In genomic region chr5:1167728-1168709, GRCh38 we compare ENCODE assay signal across 9 cellular contexts. TPM values are rescaled to one million over a fixed set of nuclear protein-coding genes. Genes with fewer than 3 reads are reported as not detected.
DNase-seq lines count a peak whose midpoint lies in the region; ATAC-seq, FAIRE-seq and TF ChIP-seq lines count a peak whose summit lies in the region.
"Had no signal": no experiment of that assay in that cellular context is flagged by ENCODE, and none has a peak within 500 bp of the region (broad histone marks: within the 10 kb centered on the region; RNA-seq: fewer than 3 reads in every experiment).

No MANE protein-coding gene starts in this region.

- H3K9ac ChIP-seq in neural progenitor cell = no peak overlapping the region

- no peaks in the 10 kb centered on the region for H3K36me3 Mint-ChIP-seq in CD4-positive, CD25-positive, alpha-beta regulatory T cell
- no peaks in the 10 kb centered on the region for H3K36me3 Mint-ChIP-seq in activated T-helper 1 cell treated with anti-CD3 and anti-CD28 coated beads, Interleukin-12 subunit alpha, Interleukin-12 subunit beta, Interleukin-2, Interleukin-4 antibody, amounts not matched to agents 30 ng/mL and 10 ng/mL and 1 ng/mL, durations not matched to agents 14 hours and 24 hours and 36 hours (ENCODE audit: low read depth)
- H3K36me3 Mint-ChIP-seq in neural progenitor cell = no peaks in the 10 kb centered on the region

- FAIRE-seq in RCC 7860 (lab: Jason Lieb, UNC) = no peak

- peak overlapping the region in 2 of 4 donors; percentile 76 to 82 for H3K4me3 Mint-ChIP-seq in CD4-positive, CD25-positive, alpha-beta regulatory T cell
- peak overlapping the region; percentile 67 for H3K4me3 Mint-ChIP-seq in activated T-helper 1 cell treated with anti-CD3 and anti-CD28 coated beads, Interleukin-12 subunit alpha, Interleukin-12 subunit beta, Interleukin-2, Interleukin-4 antibody, amounts not matched to agents 30 ng/mL and 10 ng/mL and 1 ng/mL, durations not matched to agents 14 hours and 24 hours and 36 hours
- peak overlapping the region; percentile 88 for H3K4me3 Mint-ChIP-seq in neural progenitor cell

- intact Hi-C loops in activated T-helper 1 cell treated with anti-CD3 and anti-CD28 coated beads, Interleukin-12 subunit alpha, Interleukin-12 subunit beta, Interleukin-2, Interleukin-4 antibody, amounts not matched to agents 30 ng/mL and 10 ng/mL and 1 ng/mL, durations not matched to agents 14 hours and 24 hours and 36 hours (cut with micrococcal nuclease) = loop anchor here (1.0 to 5.0 kb wide), 4 partner anchors 219 to 477 kb away; no protein-coding TSS in a partner anchor

- no peaks in the 10 kb centered on the region for H4K20me1 ChIP-seq in neural progenitor cell (ENCODE audit: low read depth)

- H3K4me1 ChIP-seq in CD4-positive, CD25-positive, alpha-beta regulatory T cell (ENCODE audit: control insufficient read depth, insufficient read depth, low read length, poor library complexity, severe bottlenecking) = peaks cover 7% of the 10 kb centered on the region
- peaks cover 3% of the 10 kb centered on the region for H3K4me1 ChIP-seq in neural progenitor cell

- peak overlapping the region in 1 of 3 donors; percentile 40 for H3K27ac Mint-ChIP-seq in CD4-positive, CD25-positive, alpha-beta regulatory T cell
- H3K27ac Mint-ChIP-seq in activated T-helper 1 cell treated with anti-CD3 and anti-CD28 coated beads, Interleukin-12 subunit alpha, Interleukin-12 subunit beta, Interleukin-2, Interleukin-4 antibody, amounts not matched to agents 30 ng/mL and 10 ng/mL and 1 ng/mL, durations not matched to agents 14 hours and 24 hours and 36 hours = peak overlapping the region; percentile 56
- no peak overlapping the region for H3K27ac Mint-ChIP-seq in neural progenitor cell

- no peaks in the 10 kb centered on the region for H3K9me3 ChIP-seq in CD4-positive, CD25-positive, alpha-beta regulatory T cell (ENCODE audit: control insufficient read depth in 2 of 2, low read length in 2 of 2)
- no peaks in the 10 kb centered on the region for H3K9me3 ChIP-seq in neural progenitor cell (ENCODE audit: low read depth)

- H3K4me3 ChIP-seq in CD4-positive, CD25-positive, alpha-beta regulatory T cell (ENCODE audit: low read depth, low read length) = no peak overlapping the region
- no peak overlapping the region for H3K4me3 ChIP-seq in Jurkat, Clone E6-1 (ENCODE audit: low read length)
- peak overlapping the region; percentile 13 for H3K4me3 ChIP-seq in fibroblast of the aortic adventitia (ENCODE audit: low read depth, low read length)
- H3K4me3 ChIP-seq in neural progenitor cell = peak overlapping the region; percentile 41

- no peaks in the 10 kb centered on the region for H3K27me3 ChIP-seq in CD4-positive, CD25-positive, alpha-beta regulatory T cell (ENCODE audit: control insufficient read depth, insufficient read depth, low read length)
- peaks cover 3% of the 10 kb centered on the region for H3K27me3 ChIP-seq in neural progenitor cell

- peak overlapping the region; percentile 48 for H2AFZ ChIP-seq in neural progenitor cell (replicated peaks)

- H3K27me3 Mint-ChIP-seq in CD4-positive, CD25-positive, alpha-beta regulatory T cell = peaks cover 4% of the 10 kb centered on the region
- peaks cover 7% of the 10 kb centered on the region for H3K27me3 Mint-ChIP-seq in activated T-helper 1 cell treated with anti-CD3 and anti-CD28 coated beads, Interleukin-12 subunit alpha, Interleukin-12 subunit beta, Interleukin-2, Interleukin-4 antibody, amounts not matched to agents 30 ng/mL and 10 ng/mL and 1 ng/mL, durations not matched to agents 14 hours and 24 hours and 36 hours (ENCODE audit: insufficient read depth)
- H3K27me3 Mint-ChIP-seq in neural progenitor cell (ENCODE audit: insufficient read depth, low read depth) = peaks cover 16% of the 10 kb centered on the region

- DNase-seq in CD4-positive, CD25-positive, alpha-beta regulatory T cell = peak; percentile 51 to 73 (median 72)
- peak; percentile 73 for DNase-seq in Jurkat, Clone E6-1 (ENCODE audit: low read depth, low spot score)
- DNase-seq in RCC 7860 (ENCODE audit: low spot score) (peak; percentile 52), fibroblast of the aortic adventitia (ENCODE audit: low read depth) (peak; percentile 76), neural progenitor cell (ENCODE audit: low spot score) (peak; percentile 82), substantia nigra (lab: John Stamatoyannopoulos, UW) (peak in 45 of 49 donors; percentile 11 to 79 (median 51))
- DNase-seq in activated T-helper 1 cell treated with anti-CD3 and anti-CD28 coated beads, Interleukin-12 subunit alpha, Interleukin-12 subunit beta, Interleukin-2, Interleukin-4 antibody, amounts not matched to agents 30 ng/mL and 10 ng/mL and 1 ng/mL, durations not matched to agents 14 hours and 24 hours and 36 hours (ENCODE audit: low spot score) = peak; percentile 61

- H3K27ac ChIP-seq in CD4-positive, CD25-positive, alpha-beta regulatory T cell (ENCODE audit: insufficient read depth, low read length, poor library complexity, severe bottlenecking) = no peak overlapping the region
- no peak overlapping the region for H3K27ac ChIP-seq in neural progenitor cell
- H3K27ac ChIP-seq in substantia nigra (ENCODE audit: low read depth, low read length, poor library complexity, severe bottlenecking) = no peak overlapping the region

- peak overlapping the region; percentile 81 for H3K4me2 ChIP-seq in neural progenitor cell

- H3K4me1 Mint-ChIP-seq in CD4-positive, CD25-positive, alpha-beta regulatory T cell = peaks cover 0 to 13% (median 7%) of the 10 kb centered on the region in 4 donors
- peaks cover 8% of the 10 kb centered on the region for H3K4me1 Mint-ChIP-seq in activated T-helper 1 cell treated with anti-CD3 and anti-CD28 coated beads, Interleukin-12 subunit alpha, Interleukin-12 subunit beta, Interleukin-2, Interleukin-4 antibody, amounts not matched to agents 30 ng/mL and 10 ng/mL and 1 ng/mL, durations not matched to agents 14 hours and 24 hours and 36 hours (ENCODE audit: low read depth)
- H3K4me1 Mint-ChIP-seq in neural progenitor cell = peaks cover 16% of the 10 kb centered on the region

- TF ChIP-seq CTCF in fibroblast of the aortic adventitia (IDR thresholded peaks at IDR 0.05; ENCODE audit: insufficient read depth, low read length) (peak; percentile 82), neural progenitor cell (IDR thresholded peaks at IDR 0.05) (peak; percentile 62)

- no peaks in the 10 kb centered on the region for H3K79me2 ChIP-seq in neural progenitor cell (ENCODE audit: low read depth)

- H3K9me3 Mint-ChIP-seq in CD4-positive, CD25-positive, alpha-beta regulatory T cell = peaks cover 0 to 2% (median 0%) of the 10 kb centered on the region in 7 donors
- no peaks in the 10 kb centered on the region for H3K9me3 Mint-ChIP-seq in activated T-helper 1 cell treated with anti-CD3 and anti-CD28 coated beads, Interleukin-12 subunit alpha, Interleukin-12 subunit beta, Interleukin-2, Interleukin-4 antibody, amounts not matched to agents 30 ng/mL and 10 ng/mL and 1 ng/mL, durations not matched to agents 14 hours and 24 hours and 36 hours
- H3K9me3 Mint-ChIP-seq in neural progenitor cell = peaks cover under 1% of the 10 kb centered on the region

- no peaks in the 10 kb centered on the region for H3F3A ChIP-seq in neural progenitor cell (ENCODE audit: low read depth)

- peak; percentile 59 to 61 for ATAC-seq in CD4-positive, CD25-positive, alpha-beta regulatory T cell (ENCODE audit: low read depth in 2 of 2)
- peak; percentile 62 for ATAC-seq in GM21381 (IDR thresholded peaks at IDR 0.05; ENCODE audit: unreplicated experiment)

- no peaks in the 10 kb centered on the region for H3K36me3 ChIP-seq in CD4-positive, CD25-positive, alpha-beta regulatory T cell (ENCODE audit: control insufficient read depth, insufficient read depth, low read length)
- H3K36me3 ChIP-seq in neural progenitor cell = no peaks in the 10 kb centered on the region

RNA-seq across cellular contexts. Expression of gene SLC6A19, which starts 33.4 kb away (rescaled TPM):
- not detected for total RNA-seq in CD4-positive, CD25-positive, alpha-beta regulatory T cell
- polyA plus RNA-seq in CD4-positive, CD25-positive, alpha-beta regulatory T cell = not detected
- 0.50 TPM for polyA plus RNA-seq in Jurkat, Clone E6-1 (2012; ENCODE audit: insufficient read depth, insufficient read length)
- total RNA-seq in activated T-helper 1 cell treated with anti-CD3 and anti-CD28 coated beads, Interleukin-12 subunit alpha, Interleukin-12 subunit beta, Interleukin-2, Interleukin-4 antibody, amounts not matched to agents 30 ng/mL and 10 ng/mL and 1 ng/mL, durations not matched to agents 14 hours and 24 hours and 36 hours = not detected in 2 replicates
- total RNA-seq in fibroblast of the aortic adventitia (ENCODE audit: low replicate concordance) = not detected in 2 replicates
- not detected in 2 replicates for total RNA-seq in neural progenitor cell (ENCODE audit: low replicate concordance)
- total RNA-seq: T-helper 2 cell treated with Interferon-gamma antibody and Interleukin-4, amounts not matched to agents 100 ng/mL and 5 ng/mL, for 36 hours had no signal

RNA-seq across cellular contexts. Expression of gene SLC12A7, which starts 56.2 kb away (rescaled TPM):
- total RNA-seq in CD4-positive, CD25-positive, alpha-beta regulatory T cell = 10.9 TPM
- polyA plus RNA-seq in CD4-positive, CD25-positive, alpha-beta regulatory T cell = 10 to 100 TPM in 1 of 4 donors, 1 to 10 TPM in 3; 2.2 to 16.0 (median 6.8) TPM
- polyA plus RNA-seq in Jurkat, Clone E6-1 (2012; ENCODE audit: insufficient read depth, insufficient read length) = 252 TPM
- total RNA-seq in activated T-helper 1 cell treated with anti-CD3 and anti-CD28 coated beads, Interleukin-12 subunit alpha, Interleukin-12 subunit beta, Interleukin-2, Interleukin-4 antibody, amounts not matched to agents 30 ng/mL and 10 ng/mL and 1 ng/mL, durations not matched to agents 14 hours and 24 hours and 36 hours = 24.4 and 26.6 TPM in 2 replicates
- total RNA-seq in fibroblast of the aortic adventitia (ENCODE audit: low replicate concordance) (3.4 and 9.8 TPM in 2 replicates), neural progenitor cell (ENCODE audit: low replicate concordance) (7.5 and 27.3 TPM in 2 replicates)

RNA-seq across cellular contexts. Expression of gene SLC6A18, which starts 57.2 kb away (rescaled TPM):
- total RNA-seq in CD4-positive, CD25-positive, alpha-beta regulatory T cell = not detected
- polyA plus RNA-seq in CD4-positive, CD25-positive, alpha-beta regulatory T cell = not detected
- not detected for polyA plus RNA-seq in Jurkat, Clone E6-1 (2012; ENCODE audit: insufficient read depth, insufficient read length)
- not detected in 2 replicates for total RNA-seq in activated T-helper 1 cell treated with anti-CD3 and anti-CD28 coated beads, Interleukin-12 subunit alpha, Interleukin-12 subunit beta, Interleukin-2, Interleukin-4 antibody, amounts not matched to agents 30 ng/mL and 10 ng/mL and 1 ng/mL, durations not matched to agents 14 hours and 24 hours and 36 hours
- total RNA-seq in fibroblast of the aortic adventitia (ENCODE audit: low replicate concordance) (not detected in 2 replicates), neural progenitor cell (ENCODE audit: low replicate concordance) (not detected in 2 replicates)
- total RNA-seq: T-helper 2 cell treated with Interferon-gamma antibody and Interleukin-4, amounts not matched to agents 100 ng/mL and 5 ng/mL, for 36 hours had no signal

Comparison
In these comparisons a context has a peak if more than half of its experiments do, and no peak if none do; other contexts are left out.
1. H3K4me3 ChIP-seq: peak in fibroblast of the aortic adventitia (single experiment) and neural progenitor cell (single experiment); none in CD4-positive, CD25-positive, alpha-beta regulatory T cell (single experiment) and Jurkat, Clone E6-1 (single experiment).
2. Peak in every context shown above with its lines, with median percentiles within 50 percentile points of each other: DNase-seq.